10 cellular contexts compared by ENCODE assay signal in genomic region chr12:109716092-109716479, GRCh38. TPM values are rescaled to one million over a fixed set of nuclear protein-coding genes. Genes with fewer than 3 reads are reported as not detected.
DNase-seq lines count a peak whose midpoint lies in the region; ATAC-seq and TF ChIP-seq lines count a peak whose summit lies in the region.
"Had no signal": no experiment of that assay in that cellular context is flagged by ENCODE, and none has a peak within 500 bp of the region (broad histone marks: within the 10 kb centered on the region; RNA-seq: fewer than 3 reads in every experiment).

No MANE protein-coding gene starts in this region.

- no peak for TF ChIP-seq RAD21 in neural cell (conservative IDR thresholded peaks at IDR 0.05)

- H3K4me3 ChIP-seq in left ventricle myocardium inferior (peak overlapping the region; percentile 84), endodermal cell (ENCODE audit: low read length) (peak overlapping the region; percentile 79), neural cell (ENCODE audit: low read length) (peak overlapping the region; percentile 90)

- no peaks in the 10 kb centered on the region for H3K36me3 ChIP-seq in left ventricle myocardium inferior
- H3K36me3 ChIP-seq in endodermal cell (ENCODE audit: control insufficient read depth, insufficient read depth, low read length) = peaks cover 5% of the 10 kb centered on the region
- H3K36me3 ChIP-seq in neural cell (ENCODE audit: insufficient read depth, low read length) = no peaks in the 10 kb centered on the region

- no peak for ATAC-seq in Right ventricle myocardium superior (ENCODE audit: poor library complexity)
- ATAC-seq in GM21526 (IDR thresholded peaks at IDR 0.05; ENCODE audit: low FRiP score, unreplicated experiment) = no peak
- no peak for ATAC-seq in HG02885 (IDR thresholded peaks at IDR 0.05; ENCODE audit: poor library complexity, unreplicated experiment)

- TF ChIP-seq EP300 in neural cell (conservative IDR thresholded peaks at IDR 0.05; ENCODE audit: poor library complexity, severe bottlenecking) = no peak

- H3K27me3 Mint-ChIP-seq in endodermal cell (ENCODE audit: insufficient read depth) (peaks cover 22% of the 10 kb centered on the region), type B pancreatic cell (peaks cover 58% of the 10 kb centered on the region)

- H4K20me1 ChIP-seq in neural cell (ENCODE audit: insufficient read depth) = no peaks in the 10 kb centered on the region

- no peak for TF ChIP-seq CTCF in left ventricle myocardium inferior (IDR thresholded peaks at IDR 0.05; ENCODE audit: borderline replicate concordance)
- TF ChIP-seq CTCF in endodermal cell (conservative IDR thresholded peaks at IDR 0.05) = no peak
- no peak for TF ChIP-seq CTCF in neural cell (IDR thresholded peaks at IDR 0.05; ENCODE audit: poor library complexity, severe bottlenecking)
- no peak for TF ChIP-seq CTCF in type B pancreatic cell (conservative IDR thresholded peaks at IDR 0.05)

- peak overlapping the region; percentile 4 for H3K9ac ChIP-seq in endodermal cell (ENCODE audit: extremely low read depth, low read length, poor library complexity, severe bottlenecking)
- peak overlapping the region; percentile 81 for H3K9ac ChIP-seq in neural cell (ENCODE audit: low read length)

- H3K27ac ChIP-seq in left ventricle myocardium inferior (replicated peaks) = peak overlapping the region; percentile 82
- no peak overlapping the region for H3K27ac ChIP-seq in endodermal cell (ENCODE audit: low read depth, low read length)
- peak overlapping the region; percentile 12 for H3K27ac ChIP-seq in neural cell (ENCODE audit: low read length)
- H3K27ac ChIP-seq: epithelial cell of prostate had no signal

- DNase-seq in left ventricle myocardium inferior (no peak), Right ventricle myocardium superior (no peak), endodermal cell (no peak), type B pancreatic cell (ENCODE audit: extremely low spot score, unreplicated experiment) (no peak), HPDE6-E6E7 (ENCODE audit: extremely low spot score) (no peak)
- DNase-seq: NCI-H526 treated with DMSO at 0.1 percent for 48 hours had no signal

- H3K4me1 ChIP-seq in left ventricle myocardium inferior (peaks cover 90% of the 10 kb centered on the region), endodermal cell (ENCODE audit: control insufficient read depth, insufficient read depth, low read length) (peaks cover 24% of the 10 kb centered on the region)

- 81 to 85% methylated on average over 8 to 9 of the region's 9 CpGs for WGBS in endodermal cell (ENCODE audit: insufficient coverage in 1 of 2, insufficient read length in 1 of 2), 2 experiments

- H3K27ac Mint-ChIP-seq in endodermal cell = no peak overlapping the region
- no peak overlapping the region for H3K27ac Mint-ChIP-seq in type B pancreatic cell

- H3K4me1 Mint-ChIP-seq in endodermal cell (peaks cover 33% of the 10 kb centered on the region), type B pancreatic cell (ENCODE audit: unreplicated experiment) (peaks cover 21% of the 10 kb centered on the region)

- no peaks in the 10 kb centered on the region for H3K9me3 Mint-ChIP-seq in endodermal cell
- H3K9me3 Mint-ChIP-seq in type B pancreatic cell = no peaks in the 10 kb centered on the region

- H3K27me3 ChIP-seq in left ventricle myocardium inferior (ENCODE audit: low read depth) (peaks cover 34% of the 10 kb centered on the region), endodermal cell (ENCODE audit: control insufficient read depth, insufficient read depth, low read length, poor library complexity, severe bottlenecking) (peaks cover 12% of the 10 kb centered on the region), neural cell (ENCODE audit: insufficient read depth, low read depth, low read length) (no peaks in the 10 kb centered on the region)

- intact Hi-C loops in left ventricle myocardium inferior (cut with micrococcal nuclease) (no loop called here), Right ventricle myocardium superior (cut with DNase I) (loop anchor here (5.0 to 10.0 kb wide), 2 partner anchors 56 to 121 kb away; no protein-coding TSS in a partner anchor)

- no peaks in the 10 kb centered on the region for H3F3A ChIP-seq in neural cell (ENCODE audit: insufficient read depth, low read length, poor library complexity, severe bottlenecking)

- peaks cover 58% of the 10 kb centered on the region for H3K79me2 ChIP-seq in neural cell (replicated peaks; ENCODE audit: insufficient read depth, low read length)

- H3K4me3 Mint-ChIP-seq in endodermal cell (peak overlapping the region; percentile 70), type B pancreatic cell (peak overlapping the region; percentile 68)

- H3K4me2 ChIP-seq in neural cell (ENCODE audit: low read length) = peak overlapping the region; percentile 47

- H3K9me3 ChIP-seq in left ventricle myocardium inferior (replicated peaks) (no peaks in the 10 kb centered on the region), endodermal cell (ENCODE audit: control insufficient read depth, low read length) (no peaks in the 10 kb centered on the region), neural cell (ENCODE audit: low read length) (no peaks in the 10 kb centered on the region)

- no peaks in the 10 kb centered on the region for H3K9me2 ChIP-seq in neural cell (ENCODE audit: insufficient read depth, low read length)

- no peak overlapping the region for H2AFZ ChIP-seq in neural cell (ENCODE audit: low read depth, low read length)

- peaks cover 2% of the 10 kb centered on the region for H3K36me3 Mint-ChIP-seq in endodermal cell (ENCODE audit: low read depth)
- H3K36me3 Mint-ChIP-seq in type B pancreatic cell = no peaks in the 10 kb centered on the region

TF ChIP-seq in neural cell, 6 proteins besides CTCF, POLR2A, EP300 and RAD21:
- TF ChIP-seq EZH2 (IDR thresholded peaks at IDR 0.05; ENCODE audit: borderline replicate concordance, insufficient read depth, low read length, poor library complexity, severe bottlenecking) (no peak), MXI1 (conservative IDR thresholded peaks at IDR 0.05; ENCODE audit: poor library complexity, severe bottlenecking) (no peak), SMC3 (conservative IDR thresholded peaks at IDR 0.05; ENCODE audit: poor library complexity) (no peak), TAF1 (IDR thresholded peaks at IDR 0.05; ENCODE audit: low read depth) (no peak), REST (IDR thresholded peaks at IDR 0.05; ENCODE audit: borderline replicate concordance) (no peak), POLR2AphosphoS5 (IDR thresholded peaks at IDR 0.05) (no peak)
TF ChIP-seq in neural cell: peak in this region for 0.

RNA-seq across cellular contexts. Expression of gene FAM222A, which starts 2.5 kb away (rescaled TPM):
- total RNA-seq in left ventricle myocardium inferior (20.0 TPM), Right ventricle myocardium superior (25.0 TPM), endodermal cell (10 to 100 TPM; 21.6 to 24.4 TPM), type B pancreatic cell (ENCODE audit: low replicate concordance) (7.9 and 11.5 TPM in 2 replicates)
- polyA plus RNA-seq in endodermal cell (2013, experiment 1 of 2) = 8.7 TPM
- polyA plus RNA-seq in endodermal cell (2013, experiment 2 of 2) = 8.7 TPM
- 6.4 and 8.5 TPM in 2 replicates for polyA plus RNA-seq in neural cell
- 14.9 and 15.6 TPM in 2 replicates for polyA minus RNA-seq in neural cell
